ENCODE assay signal across 17 cellular contexts in genomic region chr6:6656287-6656686, GRCh38.
DNase-seq lines count a peak whose midpoint lies in the region; ATAC-seq and TF ChIP-seq lines count a peak whose summit lies in the region.
"Had no signal": no experiment of that assay in that cellular context is flagged by ENCODE, and none has a peak within 500 bp of the region (broad histone marks: within the 10 kb centered on the region; RNA-seq: fewer than 3 reads in every experiment).

No MANE protein-coding gene starts in this region.

- peaks cover 88% of the 10 kb centered on the region for H3K4me1 Mint-ChIP-seq in activated CD4-positive, alpha-beta T cell treated with anti-CD3 and anti-CD28 coated beads for 36 hours
- H3K4me1 Mint-ChIP-seq in nephron progenitor cell = peaks cover 42% of the 10 kb centered on the region
- peaks cover 36% of the 10 kb centered on the region for H3K4me1 Mint-ChIP-seq in endothelial cell (ENCODE audit: unreplicated experiment)

- intact Hi-C loops in activated CD4-positive, alpha-beta T cell treated with anti-CD3 and anti-CD28 coated beads for 36 hours (cut with DNase I, micrococcal nuclease) = loop anchor here (2.0 to 5.0 kb wide), 3 partner anchors 41 to 936 kb away; partner anchors contain the start of gene SNRNP48 (in 1 of the 2)

- POLR2A ChIA-PET in activated CD4-positive, alpha-beta T cell treated with anti-CD3 and anti-CD28 coated beads for 36 hours (lab: Charles Lee) = interaction anchor here (0.6 kb wide), 1 partner anchor 481 kb away, joined by 5 read pairs; no protein-coding TSS in a partner anchor

- CTCF ChIA-PET in activated CD4-positive, alpha-beta T cell treated with anti-CD3 and anti-CD28 coated beads for 36 hours (lab: Charles Lee) = interaction anchor here (0.5 kb wide), 1 partner anchor 656 kb away, joined by 3 read pairs; no protein-coding TSS in a partner anchor

- DNase-seq in activated CD4-positive, alpha-beta T cell treated with anti-CD3 and anti-CD28 coated beads for 36 hours = peak; percentile 30
- no peak for DNase-seq in activated CD4-positive, alpha-beta T cell treated with anti-CD3 and anti-CD28 coated beads, Interleukin-2, amount 50 U/mL, for 4 hours
- DNase-seq in activated naive CD4-positive, alpha-beta T cell treated with anti-CD3 and anti-CD28 coated beads, Interleukin-2, amount 50 U/mL, for 72 hours (ENCODE audit: low spot score in 2 of 2) = no peak
- DNase-seq in nephron progenitor cell (no peak), middle frontal gyrus (ENCODE audit: extremely low spot score, low spot score) (no peak), endothelial cell (ENCODE audit: low spot score) (no peak), NCI-H1105 (lab: John Stamatoyannopoulos, UW) (no peak)
- DNase-seq: activated CD4-positive, CD25-positive, alpha-beta regulatory T cell; activated gamma-delta T cell; caudate nucleus; HCEC 1CT; islet precursor cell; NCI-H187; NCI-H524; stimulated activated CD4-positive, alpha-beta T cell treated with anti-CD3 and anti-CD28 coated beads, Interleukin-4, amount 100 ng/mL, for 24 hours had no signal

- no peaks in the 10 kb centered on the region for H3K27me3 Mint-ChIP-seq in activated CD4-positive, alpha-beta T cell treated with anti-CD3 and anti-CD28 coated beads for 36 hours
- H3K27me3 Mint-ChIP-seq in nephron progenitor cell (ENCODE audit: low read depth, poor library complexity) = peaks cover 7% of the 10 kb centered on the region
- H3K27me3 Mint-ChIP-seq in endothelial cell (ENCODE audit: unreplicated experiment) = peaks cover 5% of the 10 kb centered on the region

- H3K27ac Mint-ChIP-seq in activated CD4-positive, alpha-beta T cell treated with anti-CD3 and anti-CD28 coated beads for 36 hours = peak overlapping the region; percentile 95
- peak overlapping the region; percentile 92 to 96 for H3K27ac Mint-ChIP-seq in activated naive CD4-positive, alpha-beta T cell treated with anti-CD3 and anti-CD28 coated beads, Interleukin-2, amount 50 U/mL, for 72 hours
- peak overlapping the region; percentile 61 for H3K27ac Mint-ChIP-seq in nephron progenitor cell
- H3K27ac Mint-ChIP-seq in endothelial cell (ENCODE audit: unreplicated experiment) = no peak overlapping the region

- peak; percentile 27 for ATAC-seq in activated CD4-positive, alpha-beta T cell treated with anti-CD3 and anti-CD28 coated beads for 36 hours
- ATAC-seq in GM21390 (IDR thresholded peaks at IDR 0.05; ENCODE audit: unreplicated experiment) = peak; percentile 23
- ATAC-seq in activated naive CD4-positive, alpha-beta T cell treated with anti-CD3 and anti-CD28 coated beads, Interleukin-2, amount 50 U/mL, for 72 hours = peak; percentile 26 to 33
- ATAC-seq: gastroesophageal sphincter had no signal

- H3K36me3 Mint-ChIP-seq in activated CD4-positive, alpha-beta T cell treated with anti-CD3 and anti-CD28 coated beads for 36 hours (ENCODE audit: low read depth) = peaks cover 12% of the 10 kb centered on the region
- H3K36me3 Mint-ChIP-seq in activated naive CD4-positive, alpha-beta T cell treated with anti-CD3 and anti-CD28 coated beads, Interleukin-2, amount 50 U/mL, for 72 hours = peaks cover 10 to 57% of the 10 kb centered on the region in 2 donors
- H3K36me3 Mint-ChIP-seq in nephron progenitor cell (ENCODE audit: low read depth) (no peaks in the 10 kb centered on the region), endothelial cell (ENCODE audit: low read depth, unreplicated experiment) (no peaks in the 10 kb centered on the region)

- peak overlapping the region; percentile 16 for H3K4me3 Mint-ChIP-seq in activated CD4-positive, alpha-beta T cell treated with anti-CD3 and anti-CD28 coated beads for 36 hours
- H3K4me3 Mint-ChIP-seq in nephron progenitor cell (no peak overlapping the region), endothelial cell (ENCODE audit: unreplicated experiment) (no peak overlapping the region)

- TF ChIP-seq CTCF in nephron progenitor cell (IDR thresholded peaks at IDR 0.05) = no peak
- TF ChIP-seq CTCF in endothelial cell (IDR thresholded peaks at IDR 0.05; ENCODE audit: unreplicated experiment) = no peak

- peaks cover 7% of the 10 kb centered on the region for H3K9me3 Mint-ChIP-seq in activated CD4-positive, alpha-beta T cell treated with anti-CD3 and anti-CD28 coated beads for 36 hours (ENCODE audit: low read depth)
- H3K9me3 Mint-ChIP-seq in activated naive CD4-positive, alpha-beta T cell treated with anti-CD3 and anti-CD28 coated beads, Interleukin-2, amount 50 U/mL, for 72 hours = peaks cover 3 to 17% of the 10 kb centered on the region in 2 donors
- peaks cover 8% of the 10 kb centered on the region for H3K9me3 Mint-ChIP-seq in nephron progenitor cell
- no peaks in the 10 kb centered on the region for H3K9me3 Mint-ChIP-seq in endothelial cell (ENCODE audit: unreplicated experiment)
